Comparison of ENCODE assay signal across 24 cellular contexts in genomic region chr9:135176284-135176683, GRCh38.
"Had no signal": no experiment of that assay in that cellular context is flagged by ENCODE, and none has a peak within 500 bp of the region (broad histone marks: within the 10 kb centered on the region; RNA-seq: fewer than 3 reads in every experiment).

No MANE protein-coding gene starts in this region.

- H3K27me3 ChIP-seq: testis, thyroid gland, tibial nerve, transverse colon, upper lobe of left lung, uterus, vagina had no signal

- H3K4me1 ChIP-seq: stomach, suprapubic skin, testis, tibial artery, tibial nerve, transverse colon, upper lobe of left lung, upper lobe of right lung, uterus, vagina had no signal

- H3K27ac ChIP-seq: stomach, suprapubic skin, testis, thoracic aorta, thyroid gland, tibial artery, tibial nerve, transverse colon, upper lobe of left lung, upper lobe of right lung, uterus, vagina had no signal

- H3K9me3 ChIP-seq: stomach, suprapubic skin, testis, thoracic aorta, thyroid gland, tibial artery, tibial nerve, transverse colon, upper lobe of left lung, upper lobe of right lung, uterus, vagina had no signal

- H3K4me3 ChIP-seq: stomach, suprapubic skin, testis, thoracic aorta, thyroid gland, tibial artery, tibial nerve, transverse colon, upper lobe of left lung, upper lobe of right lung, uterus, vagina had no signal

- DNase-seq: stimulated activated CD4-positive, alpha-beta T cell treated with anti-CD3 and anti-CD28 coated beads, Interleukin-2, amount 100 ng/mL, for 48 hours; stimulated activated CD4-positive, alpha-beta T cell treated with anti-CD3 and anti-CD28 coated beads, Interleukin-4, amount 100 ng/mL, for 1 hour; stimulated activated CD4-positive, alpha-beta T cell treated with anti-CD3 and anti-CD28 coated beads, Interleukin-4, amount 100 ng/mL, for 24 hours; stimulated activated CD4-positive, alpha-beta T cell treated with anti-CD3 and anti-CD28 coated beads, Interleukin-4, amount 100 ng/mL, for 4 hours; stimulated activated CD8-positive, alpha-beta memory T cell treated with anti-CD3 and anti-CD28 coated beads, Interleukin-4, amount 100 ng/mL, for 48 hours; stimulated activated naive B cell treated with anti-CD40 and anti-IgM and Interleukin-4, amounts not matched to agents 10 μg/mL and 1 μg/mL and 100 μg/mL, for 72 hours; stimulated activated naive CD4-positive, alpha-beta T cell; stimulated activated naive CD4-positive, alpha-beta T cell treated with Interleukin-2 at 50 U/mL for 16 hours; stimulated activated naive CD8-positive, alpha-beta T cell treated with anti-CD3 and anti-CD28 coated beads, Interleukin-15, amount 100 ng/mL, for 72 hours; stimulated activated naive CD8-positive, alpha-beta T cell treated with anti-CD3 and anti-CD28 coated beads, Interleukin-15, Interleukin-2, amounts not matched to agents 100 U/mL and 50 U/mL, for 24 hours; stomach; substantia nigra; testis; thyroid gland; tibial artery; transverse colon; trophoblast cell; upper lobe of left lung; upper lobe of right lung; uterus had no signal

- H3K36me3 ChIP-seq: stomach, suprapubic skin, thoracic aorta, thyroid gland, tibial artery, tibial nerve, transverse colon, upper lobe of left lung, upper lobe of right lung, uterus, vagina had no signal
